ENCODE assay signal across 7 cellular contexts in the genomic region with DNA sequence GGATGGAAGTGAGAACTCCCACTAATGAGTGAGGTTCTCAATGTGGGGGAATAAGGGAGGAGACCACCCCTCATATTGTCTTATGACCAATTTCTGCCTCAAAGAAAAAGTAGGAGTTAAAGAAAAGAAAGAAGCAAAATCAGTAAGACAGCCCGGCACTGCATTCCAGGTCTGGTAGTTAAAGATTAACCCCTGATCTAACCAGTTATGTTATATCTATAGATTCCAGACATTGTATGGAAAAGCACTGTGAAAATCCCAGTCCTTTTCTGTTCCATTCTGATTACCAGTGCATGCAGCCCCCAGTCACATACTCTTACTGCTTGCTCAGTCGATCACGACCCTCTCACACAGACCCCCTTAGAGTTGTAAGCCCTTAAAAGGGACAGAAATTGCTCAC. TPM values are rescaled to one million over a fixed set of nuclear protein-coding genes. Genes with fewer than 3 reads are reported as not detected.
DNase-seq lines count a peak whose midpoint lies in the region; ATAC-seq, FAIRE-seq and TF ChIP-seq lines count a peak whose summit lies in the region.
"Not testable (repeated sequence)": the region's sequence is repeated elsewhere in the genome, so short reads cannot be mapped to it uniquely, and the experiment has no call there.

No MANE protein-coding gene starts in this region.

- H3K4me2 ChIP-seq in astrocyte (ENCODE audit: low read length), result not testable (repeated sequence)

- H3K27ac ChIP-seq in astrocyte (ENCODE audit: low read depth, low read length), result not testable (repeated sequence)

- H3K4me1 Mint-ChIP-seq in Caco-2 (ENCODE audit: low read depth, unreplicated experiment), result not testable (repeated sequence)
- H3K4me1 Mint-ChIP-seq in astrocyte (ENCODE audit: low read depth, unreplicated experiment) (peaks cover 18% of the 10 kb centered on the region), progenitor cell of endocrine pancreas (ENCODE audit: low read depth) (peaks cover 29% of the 10 kb centered on the region)

- ATAC-seq in mucosa of descending colon, result peak; percentile 62

- peaks cover 30% of the 10 kb centered on the region for H3K4me1 ChIP-seq in Caco-2
- not testable (repeated sequence) for H3K4me1 ChIP-seq in astrocyte (ENCODE audit: insufficient read depth, low read length); mucosa of descending colon (ENCODE audit: low read depth)

- not testable (repeated sequence) for H3K4me3 ChIP-seq in Caco-2 (ENCODE audit: low read depth, low read length); astrocyte (ENCODE audit: insufficient read depth, low read depth, low read length); mucosa of descending colon

- intact Hi-C loops in Caco-2 (cut with micrococcal nuclease; ENCODE audit: unreplicated experiment), result loop anchor here (2.0 kb wide), 1 partner anchor 22 kb away; no protein-coding TSS in a partner anchor
- intact Hi-C loops in mucosa of descending colon (cut with DNase I, micrococcal nuclease), result not testable (repeated sequence)

- not testable (repeated sequence) for H3K27me3 ChIP-seq in Caco-2 (replicated peaks; ENCODE audit: control insufficient read depth, insufficient read depth, low read length); astrocyte (ENCODE audit: insufficient read depth, low read length)

- H3K36me3 Mint-ChIP-seq in Caco-2 (ENCODE audit: insufficient read depth, unreplicated experiment) (peaks cover 31% of the 10 kb centered on the region), astrocyte (ENCODE audit: low read depth, unreplicated experiment) (peaks cover 13% of the 10 kb centered on the region), progenitor cell of endocrine pancreas (ENCODE audit: insufficient read depth) (peaks cover 16% of the 10 kb centered on the region)

- H3K9ac ChIP-seq in astrocyte (ENCODE audit: low read length), result not testable (repeated sequence)

- H2AFZ ChIP-seq in astrocyte (ENCODE audit: low read depth, low read length), result not testable (repeated sequence)

- BruUV-seq in Caco-2 (replicated peaks; lab: Mats Ljungman, UMichigan), result not testable (repeated sequence)

- H3K9me3 Mint-ChIP-seq in Caco-2 (ENCODE audit: unreplicated experiment), result peaks cover 14% of the 10 kb centered on the region
- peaks cover 18% of the 10 kb centered on the region for H3K9me3 Mint-ChIP-seq in astrocyte (ENCODE audit: unreplicated experiment)
- peaks cover 18% of the 10 kb centered on the region for H3K9me3 Mint-ChIP-seq in progenitor cell of endocrine pancreas (ENCODE audit: low read depth)

- POLR2A ChIA-PET in Caco-2 (lab: Charles Lee), result not testable (repeated sequence)

- DNase-seq in Caco-2, result peak in 1 of 2 experiments; percentile 37
- peak; percentile 12 for DNase-seq in DMS53 treated with DMSO at 0.1 percent for 48 hours (lab: John Stamatoyannopoulos, UW; ENCODE audit: unreplicated experiment)
- not testable (repeated sequence) for DNase-seq in astrocyte (ENCODE audit: low read depth); mucosa of descending colon; progenitor cell of endocrine pancreas (ENCODE audit: low spot score, unreplicated experiment)
- DNase-seq in glomerular visceral epithelial cell (ENCODE audit: extremely low spot score), result peak; percentile 37
- DNase-seq in left kidney (ENCODE audit: low read depth, low spot score), result peak; percentile 44

- not testable (repeated sequence) for H3K79me2 ChIP-seq in astrocyte (ENCODE audit: insufficient read depth, low read length)

- not testable (repeated sequence) for H3K36me3 ChIP-seq in Caco-2 (ENCODE audit: control insufficient read depth, insufficient read depth, low read length); mucosa of descending colon (ENCODE audit: low read depth)
- peaks cover 23% of the 10 kb centered on the region for H3K36me3 ChIP-seq in astrocyte (ENCODE audit: insufficient read depth, low read length)

- CTCF ChIA-PET in Caco-2 (lab: Charles Lee), result not testable (repeated sequence)

- not testable (repeated sequence) for H3K27me3 Mint-ChIP-seq in Caco-2 (ENCODE audit: insufficient read depth, unreplicated experiment); astrocyte (ENCODE audit: low read depth, unreplicated experiment); progenitor cell of endocrine pancreas

- TF ChIP-seq CTCF in Caco-2 (IDR thresholded peaks at IDR 0.05; ENCODE audit: insufficient read depth in 1 of 2, low read depth in 1 of 2, low read length in 1 of 2, severe bottlenecking in 1 of 2, unreplicated experiment in 1 of 2); astrocyte (IDR thresholded peaks at IDR 0.05; ENCODE audit: insufficient read depth, low read depth, low read length); mucosa of descending colon (IDR thresholded peaks at IDR 0.05); progenitor cell of endocrine pancreas (IDR thresholded peaks at IDR 0.05; ENCODE audit: unreplicated experiment): not testable (repeated sequence)

- H3K27ac Mint-ChIP-seq in Caco-2 (ENCODE audit: unreplicated experiment) (peak overlapping the region; percentile 63), astrocyte (ENCODE audit: unreplicated experiment) (peak overlapping the region; percentile 30), progenitor cell of endocrine pancreas (peak overlapping the region; percentile 65)

- not testable (repeated sequence) for H4K20me1 ChIP-seq in astrocyte (ENCODE audit: insufficient read depth, low read length)

- not testable (repeated sequence) for FAIRE-seq in astrocyte (lab: Jason Lieb, UNC)

- peak overlapping the region; percentile 32 for H3K4me3 Mint-ChIP-seq in Caco-2 (ENCODE audit: unreplicated experiment)
- H3K4me3 Mint-ChIP-seq in astrocyte (ENCODE audit: unreplicated experiment), result not testable (repeated sequence)
- peak overlapping the region; percentile 44 for H3K4me3 Mint-ChIP-seq in progenitor cell of endocrine pancreas (ENCODE audit: low read depth)

- H3K9me3 ChIP-seq in Caco-2 (peaks cover 25% of the 10 kb centered on the region), mucosa of descending colon (peaks cover 12% of the 10 kb centered on the region)
- H3K9me3 ChIP-seq in astrocyte (ENCODE audit: insufficient read depth, low read depth, low read length), result not testable (repeated sequence)

RNA-seq across cellular contexts. Expression of gene PGRMC2, which starts 20.4 kb away (rescaled TPM):
- total RNA-seq in Caco-2 (2022) (72.5 and 73.1 TPM in 2 replicates), astrocyte (158 and 161 TPM in 2 replicates), mucosa of descending colon (10 to 100 TPM; 75.3 to 91.5 (median 81.6) TPM), progenitor cell of endocrine pancreas (65.1 and 69.9 TPM in 2 replicates)
